In genomic region chr1:227945891-227946623, GRCh38 we compare ENCODE assay signal across 8 cellular contexts. TPM values are rescaled to one million over a fixed set of nuclear protein-coding genes. Genes with fewer than 3 reads are reported as not detected.
DNase-seq lines count a peak whose midpoint lies in the region; ATAC-seq and TF ChIP-seq lines count a peak whose summit lies in the region.

No MANE protein-coding gene starts in this region.

- peak overlapping the region; percentile 66 for H3K4me3 Mint-ChIP-seq in activated T-helper 17 cell treated with anti-CD3 and anti-CD28 coated beads, Interleukin-2, amount 50 U/mL, for 72 hours

- peak overlapping the region; percentile 71 for H3K4me3 ChIP-seq in BLaER1
- peak overlapping the region; percentile 80 for H3K4me3 ChIP-seq in HUES48 (ENCODE audit: low read depth, low read length)
- peak overlapping the region in 11 of 12 donors; percentile 26 to 73 (median 59) for H3K4me3 ChIP-seq in heart left ventricle
- H3K4me3 ChIP-seq in rectal smooth muscle tissue (ENCODE audit: low read length): peak overlapping the region; percentile 58

- H3K4me1 ChIP-seq in BLaER1 (peaks cover 53% of the 10 kb centered on the region), HUES48 (ENCODE audit: control insufficient read depth, insufficient read depth, low read length) (peaks cover 13% of the 10 kb centered on the region), heart left ventricle (peaks cover 0 to 61% (median 33%) of the 10 kb centered on the region in 12 donors), rectal smooth muscle tissue (ENCODE audit: control insufficient read depth, insufficient read depth, low read length) (peaks cover 48% of the 10 kb centered on the region)

- 18 to 30% (median 23%) methylated on average over 14 to 19 of the region's 19 CpGs for WGBS in heart left ventricle, 4 donors

- ATAC-seq in GM18868 (IDR thresholded peaks at IDR 0.05; ENCODE audit: unreplicated experiment): peak; percentile 29
- ATAC-seq in activated T-helper 17 cell treated with anti-CD3 and anti-CD28 coated beads, Interleukin-2, amount 50 U/mL, for 72 hours (replicated peaks): peak; percentile 24
- peak; percentile 12 to 61 (median 56) for ATAC-seq in heart left ventricle
- no peak for ATAC-seq in HG02623 (IDR thresholded peaks at IDR 0.05; ENCODE audit: unreplicated experiment)

- intact Hi-C loops in heart left ventricle (cut with DNase I): loop anchor here (1.0 to 10.0 kb wide), 9 partner anchors 183 to 465 kb away; partner anchors contain the start of gene ZNF678 (in 2 of the 10)

- H3K4me1 Mint-ChIP-seq in activated T-helper 17 cell treated with anti-CD3 and anti-CD28 coated beads, Interleukin-2, amount 50 U/mL, for 72 hours: no peaks in the 10 kb centered on the region

- H3K9me3 ChIP-seq in BLaER1: no peaks in the 10 kb centered on the region
- H3K9me3 ChIP-seq in HUES48 (ENCODE audit: control insufficient read depth, insufficient read depth, low read length): no peaks in the 10 kb centered on the region
- H3K9me3 ChIP-seq in heart left ventricle: no peaks in the 10 kb centered on the region

- no peak overlapping the region for H3K27ac Mint-ChIP-seq in activated T-helper 17 cell treated with anti-CD3 and anti-CD28 coated beads, Interleukin-2, amount 50 U/mL, for 72 hours

- DNase-seq in heart left ventricle: peak; percentile 57 to 88 (median 79)
- no peak for DNase-seq in activated CD4-positive, alpha-beta T cell treated with anti-CD3 and anti-CD28 coated beads for 1 hour

- H3K27me3 ChIP-seq in BLaER1: peaks cover 32% of the 10 kb centered on the region
- H3K27me3 ChIP-seq in HUES48 (ENCODE audit: control insufficient read depth, insufficient read depth, low read length): peaks cover 15% of the 10 kb centered on the region
- peaks cover 0 to 29% (median 0%) of the 10 kb centered on the region in 9 donors for H3K27me3 ChIP-seq in heart left ventricle
- peaks cover 5% of the 10 kb centered on the region for H3K27me3 ChIP-seq in rectal smooth muscle tissue (ENCODE audit: control insufficient read depth, insufficient read depth, low read length)

- H3K27ac ChIP-seq in BLaER1 (peak overlapping the region; percentile 47), HUES48 (ENCODE audit: low read depth, low read length) (no peak overlapping the region), heart left ventricle (peak overlapping the region in 9 of 12 donors; percentile 34 to 95 (median 89)), rectal smooth muscle tissue (ENCODE audit: low read depth, low read length) (peak overlapping the region; percentile 100)

- no peak for TF ChIP-seq CTCF in heart left ventricle (IDR thresholded peaks at IDR 0.05)

- peak overlapping the region; percentile 12; the same call in 1 of the 2 replicates for H3K9ac ChIP-seq in BLaER1
- H3K9ac ChIP-seq in HUES48 (ENCODE audit: low read depth, low read length): 0 out of 2 replicates have a peak overlapping the region, but pooled peaks have one; percentile 40
- H3K9ac ChIP-seq in rectal smooth muscle tissue (ENCODE audit: low read length): peak overlapping the region; percentile 13

- H3K36me3 ChIP-seq in BLaER1: no peaks in the 10 kb centered on the region
- no peaks in the 10 kb centered on the region for H3K36me3 ChIP-seq in HUES48 (ENCODE audit: control insufficient read depth, insufficient read depth, low read length)
- H3K36me3 ChIP-seq in heart left ventricle: no peaks in the 10 kb centered on the region
- no peaks in the 10 kb centered on the region for H3K36me3 ChIP-seq in rectal smooth muscle tissue (ENCODE audit: control insufficient read depth, insufficient read depth, low read length)

- H3K9me3 Mint-ChIP-seq in activated T-helper 17 cell treated with anti-CD3 and anti-CD28 coated beads, Interleukin-2, amount 50 U/mL, for 72 hours: no peaks in the 10 kb centered on the region

- peaks cover 38% of the 10 kb centered on the region for H4K20me1 ChIP-seq in BLaER1

- no peaks in the 10 kb centered on the region for H3K36me3 Mint-ChIP-seq in activated T-helper 17 cell treated with anti-CD3 and anti-CD28 coated beads, Interleukin-2, amount 50 U/mL, for 72 hours (ENCODE audit: low read depth)

- H3K4me2 ChIP-seq in BLaER1: peak overlapping the region; percentile 100

- H3K27me3 Mint-ChIP-seq in activated T-helper 17 cell treated with anti-CD3 and anti-CD28 coated beads, Interleukin-2, amount 50 U/mL, for 72 hours: peaks cover 3% of the 10 kb centered on the region

- TF ChIP-seq POLR2A in heart left ventricle (IDR thresholded peaks at IDR 0.05): no peak

RNA-seq across cellular contexts. Expression of gene WNT9A, which starts 1.7 kb away (rescaled TPM):
- under 1 TPM; 0.09 to 0.24 TPM for total RNA-seq in activated T-helper 17 cell treated with anti-CD3 and anti-CD28 coated beads, Interleukin-2, amount 50 U/mL, for 72 hours
- total RNA-seq in heart left ventricle: 10 to 100 TPM in 4 of 9 donors, 1 to 10 TPM in 4, under 1 TPM in 1; 0.54 to 29.8 (median 2.5) TPM
- 1 to 10 TPM in 1 of 2 donors, under 1 TPM in 1; 0.54 to 1.3 TPM for polyA plus RNA-seq in heart left ventricle
